Comparison of ENCODE assay signal across 1 cellular context in the genomic region with DNA sequence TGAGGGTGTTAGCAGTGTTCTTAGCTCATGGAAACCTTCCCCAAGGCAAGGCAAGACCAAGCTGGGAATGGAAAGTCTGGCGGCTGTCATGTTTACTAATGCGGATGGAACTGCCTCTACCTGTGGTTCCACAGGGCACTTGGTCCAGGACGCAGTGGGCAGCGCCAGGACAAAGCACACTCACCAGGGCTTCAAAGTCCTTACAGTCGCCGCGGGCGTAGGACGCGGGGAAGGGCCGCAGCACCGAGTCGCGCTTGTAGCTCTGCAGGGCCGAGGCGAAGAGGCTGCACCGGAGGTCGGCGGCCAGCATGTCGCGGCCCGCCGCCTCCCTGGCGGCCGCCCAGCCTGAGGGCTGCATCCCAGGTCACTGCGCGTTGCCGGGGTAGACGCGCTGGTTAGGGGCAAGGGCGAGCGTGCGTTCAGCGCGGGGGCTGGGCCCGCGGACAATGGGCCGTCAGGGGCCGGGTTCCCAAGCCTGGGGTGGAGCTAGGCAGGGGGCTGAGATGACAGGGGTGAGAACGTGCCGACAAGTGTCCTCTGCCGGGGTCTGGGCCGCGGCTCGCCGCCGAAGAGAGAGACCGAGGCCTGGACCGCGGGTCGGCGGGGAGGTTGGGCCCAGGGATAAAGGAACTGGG.
TF ChIP-seq lines count a peak whose summit lies in the region.

No MANE protein-coding gene starts in this region.

TF ChIP-seq in HepG2, 621 proteins besides CTCF, POLR2A, EP300 and RAD21 (continued from another document and continues in another):
- TF ChIP-seq, protein P1, sequence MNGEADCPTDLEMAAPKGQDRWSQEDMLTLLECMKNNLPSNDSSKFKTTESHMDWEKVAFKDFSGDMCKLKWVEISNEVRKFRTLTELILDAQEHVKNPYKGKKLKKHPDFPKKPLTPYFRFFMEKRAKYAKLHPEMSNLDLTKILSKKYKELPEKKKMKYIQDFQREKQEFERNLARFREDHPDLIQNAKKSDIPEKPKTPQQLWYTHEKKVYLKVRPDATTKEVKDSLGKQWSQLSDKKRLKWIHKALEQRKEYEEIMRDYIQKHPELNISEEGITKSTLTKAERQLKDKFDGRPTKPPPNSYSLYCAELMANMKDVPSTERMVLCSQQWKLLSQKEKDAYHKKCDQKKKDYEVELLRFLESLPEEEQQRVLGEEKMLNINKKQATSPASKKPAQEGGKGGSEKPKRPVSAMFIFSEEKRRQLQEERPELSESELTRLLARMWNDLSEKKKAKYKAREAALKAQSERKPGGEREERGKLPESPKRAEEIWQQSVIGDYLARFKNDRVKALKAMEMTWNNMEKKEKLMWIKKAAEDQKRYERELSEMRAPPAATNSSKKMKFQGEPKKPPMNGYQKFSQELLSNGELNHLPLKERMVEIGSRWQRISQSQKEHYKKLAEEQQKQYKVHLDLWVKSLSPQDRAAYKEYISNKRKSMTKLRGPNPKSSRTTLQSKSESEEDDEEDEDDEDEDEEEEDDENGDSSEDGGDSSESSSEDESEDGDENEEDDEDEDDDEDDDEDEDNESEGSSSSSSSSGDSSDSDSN (CRISPR knock-in tag; IDR thresholded peaks at IDR 0.05): peak; percentile 97
- no peak for TF ChIP-seq NFAT5 (CRISPR knock-in tag; IDR thresholded peaks at IDR 0.05)
- TF ChIP-seq, protein P2, sequence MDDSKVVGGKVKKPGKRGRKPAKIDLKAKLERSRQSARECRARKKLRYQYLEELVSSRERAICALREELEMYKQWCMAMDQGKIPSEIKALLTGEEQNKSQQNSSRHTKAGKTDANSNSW (CRISPR knock-in tag; IDR thresholded peaks at IDR 0.05; ENCODE audit: borderline replicate concordance): peak; percentile 43; the same call in 1 of the 2 replicates
- TF ChIP-seq ZBTB44 (CRISPR knock-in tag; IDR thresholded peaks at IDR 0.05): no peak
- TF ChIP-seq CCAR2 (optimal IDR thresholded peaks at IDR 0.05; ENCODE audit: low read depth, low read length): no peak
- TF ChIP-seq MED1 (CRISPR knock-in tag; IDR thresholded peaks at IDR 0.05): peak; percentile 27; the same call in 1 of the 2 replicates
- no peak for TF ChIP-seq CC2D1A (CRISPR knock-in tag; IDR thresholded peaks at IDR 0.05)
- no peak for TF ChIP-seq GRHL1 (CRISPR knock-in tag; conservative IDR thresholded peaks at IDR 0.05)
- TF ChIP-seq KDM5A (IDR thresholded peaks at IDR 0.05; ENCODE audit: borderline replicate concordance, low read length): no peak
- no peak for TF ChIP-seq U2AF1 (optimal IDR thresholded peaks at IDR 0.05; ENCODE audit: low read depth, low read length)
- TF ChIP-seq NONO (IDR thresholded peaks at IDR 0.05): no peak
- TF ChIP-seq NONO (CRISPR knock-in tag; conservative IDR thresholded peaks at IDR 0.05): peak; percentile 20; the same call in 1 of the 2 replicates
- no peak for TF ChIP-seq PREB (CRISPR knock-in tag; IDR thresholded peaks at IDR 0.05)
- TF ChIP-seq ZNF619 (CRISPR knock-in tag; IDR thresholded peaks at IDR 0.05): peak; percentile 2; the same call in 1 of the 2 replicates
- no peak for TF ChIP-seq CENPBD1 (CRISPR knock-in tag; IDR thresholded peaks at IDR 0.05; ENCODE audit: borderline replicate concordance, low read depth)
- TF ChIP-seq FLYWCH1 (CRISPR knock-in tag; IDR thresholded peaks at IDR 0.05): no peak
- TF ChIP-seq ZNF407 (CRISPR knock-in tag; IDR thresholded peaks at IDR 0.05; ENCODE audit: not compliant biosample characterization): peak; percentile 88
- TF ChIP-seq CBFB (CRISPR knock-in tag; IDR thresholded peaks at IDR 0.05): no peak
- no peak for TF ChIP-seq ZNF7 (CRISPR knock-in tag; IDR thresholded peaks at IDR 0.05)
- no peak for TF ChIP-seq SNRNP70 (IDR thresholded peaks at IDR 0.05; ENCODE audit: low read depth, low read length)
- no peak for TF ChIP-seq FOSL2 (CRISPR knock-in tag; IDR thresholded peaks at IDR 0.05)
- TF ChIP-seq ZNF749 (CRISPR knock-in tag; IDR thresholded peaks at IDR 0.05; ENCODE audit: borderline replicate concordance): no peak
- TF ChIP-seq ZNF629 (CRISPR knock-in tag; conservative IDR thresholded peaks at IDR 0.05): no peak; the same call in 1 of the 2 replicates
- TF ChIP-seq KDM3A (CRISPR knock-in tag; IDR thresholded peaks at IDR 0.05; ENCODE audit: low read depth): 0 out of 2 replicates have a peak, but pooled peaks have one; percentile 18
- no peak for TF ChIP-seq ZNF225 (CRISPR knock-in tag; IDR thresholded peaks at IDR 0.05)
- TF ChIP-seq ZNF576 (CRISPR knock-in tag; IDR thresholded peaks at IDR 0.05): 0 out of 2 replicates have a peak, but pooled peaks have one; percentile 42
- TF ChIP-seq SP140L (CRISPR knock-in tag; IDR thresholded peaks at IDR 0.05; ENCODE audit: borderline replicate concordance): no peak
- TF ChIP-seq BRCA1 (CRISPR knock-in tag; IDR thresholded peaks at IDR 0.05): peak; percentile 84; the same call in 1 of the 2 replicates
- TF ChIP-seq ATF5 (CRISPR knock-in tag; IDR thresholded peaks at IDR 0.05; ENCODE audit: low read depth): no peak
- no peak for TF ChIP-seq POLR2AphosphoS2 (IDR thresholded peaks at IDR 0.05; ENCODE audit: low read depth, low read length)
